Comparison of ENCODE assay signal across 22 cellular contexts in the genomic region with DNA sequence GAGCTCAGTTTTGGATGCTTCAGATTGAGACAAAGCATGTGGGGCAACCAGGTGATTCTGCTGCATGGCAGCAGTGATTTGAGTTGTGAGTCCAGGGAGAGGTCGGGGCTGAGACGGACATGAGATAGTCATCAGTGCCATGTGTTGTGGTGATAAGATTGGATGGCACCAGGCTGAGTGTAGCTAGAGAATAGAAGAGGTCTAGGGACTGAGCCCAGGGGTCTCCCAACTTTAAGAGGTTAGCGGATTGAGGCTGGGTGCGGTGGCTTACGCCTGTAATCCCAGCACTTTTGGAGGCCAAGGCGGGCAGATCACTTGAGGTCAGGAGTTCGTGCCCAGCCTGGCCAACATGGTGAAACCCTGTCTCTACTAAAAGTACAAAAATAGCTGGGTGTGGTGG. TPM values are rescaled to one million over a fixed set of nuclear protein-coding genes. Genes with fewer than 3 reads are reported as not detected.
DNase-seq lines count a peak whose midpoint lies in the region; ATAC-seq and TF ChIP-seq lines count a peak whose summit lies in the region.
"Had no signal": no experiment of that assay in that cellular context is flagged by ENCODE, and none has a peak within 500 bp of the region (broad histone marks: within the 10 kb centered on the region; RNA-seq: fewer than 3 reads in every experiment).

No MANE protein-coding gene starts in this region.

- no peak for TF ChIP-seq POLR2A in adrenal gland (IDR thresholded peaks at IDR 0.05)

- no peak overlapping the region for H3K4me3 ChIP-seq in BLaER1 treated with 17β-estradiol and CSF1 and Interleukin-3, amounts not matched to agents 10 nM and 100 nM
- no peak overlapping the region for H3K4me3 ChIP-seq in adrenal gland
- H3K4me3 ChIP-seq: dorsolateral prefrontal cortex, gastrocnemius medialis, lower lobe of right lung, mucosa of descending colon, SK-N-MC, upper lobe of right lung had no signal

- H3K4me2 ChIP-seq in BLaER1 treated with 17β-estradiol and CSF1 and Interleukin-3, amounts not matched to agents 10 nM and 100 nM = peak overlapping the region in 8 of 11 experiments; percentile 28 to 89 (median 85); a peak in 15 of 22 replicates

- H3K27ac Mint-ChIP-seq in activated T-cell treated with anti-CD3 and anti-CD28 coated beads, Interleukin-2, amount 50 U/mL, for 72 hours = no peak overlapping the region
- H3K27ac Mint-ChIP-seq in natural killer cell treated with Interleukin-12 subunit alpha and Interleukin-12 subunit beta and Interleukin-15 and Interleukin-18, amount 100 ng/mL, for 72 hours = peak overlapping the region; percentile 95 to 96
- H3K27ac Mint-ChIP-seq: activated naive CD8-positive, alpha-beta T cell treated with anti-CD3 and anti-CD28 coated beads, Interleukin-2, amount 50 U/mL, for 24 hours; CD4-positive, alpha-beta T cell; nephron; stimulated activated naive B cell treated with anti-CD40 and anti-IgM and Interleukin-4, amounts not matched to agents 10 μg/mL and 1 μg/mL and 100 μg/mL, for 72 hours had no signal

- intact Hi-C loops in adrenal gland (cut with DNase I) = no loop called here

- no peak for ATAC-seq in activated T-cell treated with anti-CD3 and anti-CD28 coated beads, Interleukin-2, amount 50 U/mL, for 72 hours (replicated peaks in 1 of 2)
- no peak for ATAC-seq in natural killer cell treated with Interleukin-12 subunit alpha and Interleukin-12 subunit beta and Interleukin-15 and Interleukin-18, amount 100 ng/mL, for 72 hours
- no peak for ATAC-seq in GM21526 (IDR thresholded peaks at IDR 0.05; ENCODE audit: low FRiP score, unreplicated experiment)
- ATAC-seq in HG03521 (IDR thresholded peaks at IDR 0.05; ENCODE audit: unreplicated experiment) = no peak
- ATAC-seq: activated naive CD8-positive, alpha-beta T cell treated with anti-CD3 and anti-CD28 coated beads, Interleukin-2, amount 50 U/mL, for 24 hours; gastrocnemius medialis; stimulated activated naive B cell treated with anti-CD40 and anti-IgM and Interleukin-4, amounts not matched to agents 10 μg/mL and 1 μg/mL and 100 μg/mL, for 72 hours had no signal

- peak; percentile 5 for DNase-seq in activated T-cell treated with anti-CD3 and anti-CD28 coated beads, Interleukin-2, amount 50 U/mL, for 1 hour
- no peak for DNase-seq in activated T-cell treated with anti-CD3 and anti-CD28 coated beads, Interleukin-2, amount 50 U/mL, for 72 hours
- DNase-seq in adrenal gland (peak in 4 of 7 donors; percentile 6 to 42 (median 14)), activated gamma-delta T cell (lab: John Stamatoyannopoulos, UW) (no peak)
- DNase-seq in natural killer cell treated with Interleukin-12 subunit alpha and Interleukin-12 subunit beta and Interleukin-15 and Interleukin-18, amount 100 ng/mL, for 72 hours (ENCODE audit: low spot score) = no peak
- DNase-seq: 8988T; activated CD4-positive, alpha-beta T cell treated with anti-CD3 and anti-CD28 coated beads, Interleukin-2, amount 50 U/mL, for 48 hours; activated naive CD8-positive, alpha-beta T cell treated with anti-CD3 and anti-CD28 coated beads, Interleukin-2, amount 50 U/mL, for 24 hours; kidney glomerular epithelial cell; lower lobe of right lung; NCI-H146; stimulated activated naive B cell treated with anti-CD40 and anti-IgM and Interleukin-4, amounts not matched to agents 10 μg/mL and 1 μg/mL and 100 μg/mL, for 72 hours; upper lobe of right lung had no signal

- H3K4me1 Mint-ChIP-seq in activated T-cell treated with anti-CD3 and anti-CD28 coated beads, Interleukin-2, amount 50 U/mL, for 72 hours (ENCODE audit: low read depth) = peaks cover 38% of the 10 kb centered on the region
- H3K4me1 Mint-ChIP-seq in natural killer cell treated with Interleukin-12 subunit alpha and Interleukin-12 subunit beta and Interleukin-15 and Interleukin-18, amount 100 ng/mL, for 72 hours (ENCODE audit: low read depth in 2 of 2) = peaks cover 46 to 52% of the 10 kb centered on the region in 2 donors

- peak overlapping the region in 2 of 11 experiments; percentile 36 to 70; a peak in 2 of 22 replicates for H3K9ac ChIP-seq in BLaER1 treated with 17β-estradiol and CSF1 and Interleukin-3, amounts not matched to agents 10 nM and 100 nM

- peaks cover 0 to 11% (median 6%) of the 10 kb centered on the region in 11 experiments; a peak in 13 of 22 replicates for H3K9me3 ChIP-seq in BLaER1 treated with 17β-estradiol and CSF1 and Interleukin-3, amounts not matched to agents 10 nM and 100 nM (replicated peaks in 1 of 11)
- H3K9me3 ChIP-seq in adrenal gland (replicated peaks in 1 of 3) = no peaks in the 10 kb centered on the region
- H3K9me3 ChIP-seq: gastrocnemius medialis, lower lobe of right lung, mucosa of descending colon, upper lobe of right lung had no signal

- H3K4me3 Mint-ChIP-seq in activated T-cell treated with anti-CD3 and anti-CD28 coated beads, Interleukin-2, amount 50 U/mL, for 72 hours = no peak overlapping the region
- peak overlapping the region; percentile 80 for H3K4me3 Mint-ChIP-seq in natural killer cell treated with Interleukin-12 subunit alpha and Interleukin-12 subunit beta and Interleukin-15 and Interleukin-18, amount 100 ng/mL, for 72 hours
- H3K4me3 Mint-ChIP-seq: activated naive CD8-positive, alpha-beta T cell treated with anti-CD3 and anti-CD28 coated beads, Interleukin-2, amount 50 U/mL, for 24 hours; CD4-positive, alpha-beta T cell; nephron; stimulated activated naive B cell treated with anti-CD40 and anti-IgM and Interleukin-4, amounts not matched to agents 10 μg/mL and 1 μg/mL and 100 μg/mL, for 72 hours had no signal

- H3K36me3 Mint-ChIP-seq in activated T-cell treated with anti-CD3 and anti-CD28 coated beads, Interleukin-2, amount 50 U/mL, for 72 hours (ENCODE audit: insufficient read depth in 2 of 2) = no peaks in the 10 kb centered on the region
- no peaks in the 10 kb centered on the region for H3K36me3 Mint-ChIP-seq in natural killer cell treated with Interleukin-12 subunit alpha and Interleukin-12 subunit beta and Interleukin-15 and Interleukin-18, amount 100 ng/mL, for 72 hours
- H3K36me3 Mint-ChIP-seq: stimulated activated naive B cell treated with anti-CD40 and anti-IgM and Interleukin-4, amounts not matched to agents 10 μg/mL and 1 μg/mL and 100 μg/mL, for 72 hours had no signal

- no peaks in the 10 kb centered on the region for H3K9me3 Mint-ChIP-seq in activated T-cell treated with anti-CD3 and anti-CD28 coated beads, Interleukin-2, amount 50 U/mL, for 72 hours
- no peaks in the 10 kb centered on the region for H3K9me3 Mint-ChIP-seq in natural killer cell treated with Interleukin-12 subunit alpha and Interleukin-12 subunit beta and Interleukin-15 and Interleukin-18, amount 100 ng/mL, for 72 hours
- H3K9me3 Mint-ChIP-seq: activated naive CD8-positive, alpha-beta T cell treated with anti-CD3 and anti-CD28 coated beads, Interleukin-2, amount 50 U/mL, for 24 hours; CD4-positive, alpha-beta T cell; stimulated activated naive B cell treated with anti-CD40 and anti-IgM and Interleukin-4, amounts not matched to agents 10 μg/mL and 1 μg/mL and 100 μg/mL, for 72 hours had no signal

- no peaks in the 10 kb centered on the region for H3K36me3 ChIP-seq in BLaER1 treated with 17β-estradiol and CSF1 and Interleukin-3, amounts not matched to agents 10 nM and 100 nM
- H3K36me3 ChIP-seq in adrenal gland (replicated peaks in 1 of 2) = no peaks in the 10 kb centered on the region
- H3K36me3 ChIP-seq: gastrocnemius medialis, lower lobe of right lung, upper lobe of right lung had no signal

- H3K27ac ChIP-seq in BLaER1 treated with 17β-estradiol and CSF1 and Interleukin-3, amounts not matched to agents 10 nM and 100 nM = peak overlapping the region in 7 of 11 experiments; percentile 1 to 86 (median 79); a peak in 11 of 22 replicates
- H3K27ac ChIP-seq in adrenal gland = no peak overlapping the region
- H3K27ac ChIP-seq: gastrocnemius medialis, lower lobe of right lung, SK-N-MC, upper lobe of right lung had no signal

- peaks cover 32 to 95% (median 70%) of the 10 kb centered on the region in 10 experiments for H3K4me1 ChIP-seq in BLaER1 treated with 17β-estradiol and CSF1 and Interleukin-3, amounts not matched to agents 10 nM and 100 nM
- H3K4me1 ChIP-seq in adrenal gland (replicated peaks in 1 of 2) = peaks cover 16 to 18% of the 10 kb centered on the region in 2 donors

- H3K27me3 ChIP-seq in BLaER1 treated with 17β-estradiol and CSF1 and Interleukin-3, amounts not matched to agents 10 nM and 100 nM = no peaks in the 10 kb centered on the region
- H3K27me3 ChIP-seq in adrenal gland = no peaks in the 10 kb centered on the region
- H3K27me3 ChIP-seq: dorsolateral prefrontal cortex, gastrocnemius medialis, upper lobe of right lung had no signal

- H3K27me3 Mint-ChIP-seq in activated T-cell treated with anti-CD3 and anti-CD28 coated beads, Interleukin-2, amount 50 U/mL, for 72 hours (ENCODE audit: low read depth) = no peaks in the 10 kb centered on the region
- no peaks in the 10 kb centered on the region for H3K27me3 Mint-ChIP-seq in natural killer cell treated with Interleukin-12 subunit alpha and Interleukin-12 subunit beta and Interleukin-15 and Interleukin-18, amount 100 ng/mL, for 72 hours
- H3K27me3 Mint-ChIP-seq: activated naive CD8-positive, alpha-beta T cell treated with anti-CD3 and anti-CD28 coated beads, Interleukin-2, amount 50 U/mL, for 24 hours; CD4-positive, alpha-beta T cell had no signal

- 72 to 91% (median 86%) methylated on average over 7 of the region's 7 CpGs for WGBS in adrenal gland, 4 donors

- no peaks in the 10 kb centered on the region for H4K20me1 ChIP-seq in BLaER1 treated with 17β-estradiol and CSF1 and Interleukin-3, amounts not matched to agents 10 nM and 100 nM

- no peak for TF ChIP-seq CTCF in adrenal gland (IDR thresholded peaks at IDR 0.05)

RNA-seq across cellular contexts. Expression of a gene that starts 6.3 kb away (rescaled TPM):
- total RNA-seq in activated T-cell treated with anti-CD3 and anti-CD28 coated beads, Interleukin-2, amount 50 U/mL, for 72 hours = 10 to 100 TPM; 56.2 to 66.9 TPM
- 1,000 to 10,000 TPM; 1,712 to 4,168 (median 2,244) TPM for total RNA-seq in adrenal gland
- polyA plus RNA-seq in adrenal gland = 1,000 to 10,000 TPM in 2 of 3 donors, 100 to 1,000 TPM in 1; 641 to 1,561 (median 1,335) TPM
- 100 to 1,000 TPM; 350 to 592 TPM for total RNA-seq in natural killer cell treated with Interleukin-12 subunit alpha and Interleukin-12 subunit beta and Interleukin-15 and Interleukin-18, amount 100 ng/mL, for 72 hours

RNA-seq across cellular contexts. Expression of a gene that starts 19.7 kb away (rescaled TPM):
- 1 to 10 TPM in 1 of 2 donors, under 1 TPM in 1; 0.91 to 1.5 TPM for total RNA-seq in activated T-cell treated with anti-CD3 and anti-CD28 coated beads, Interleukin-2, amount 50 U/mL, for 72 hours
- total RNA-seq in adrenal gland = 100 to 1,000 TPM in 1 of 8 donors, 10 to 100 TPM in 7; 15.7 to 112 (median 31.6) TPM
- polyA plus RNA-seq in adrenal gland = 100 to 1,000 TPM in 1 of 3 donors, 10 to 100 TPM in 1, 1 to 10 TPM in 1; 6.3 to 267 (median 76.5) TPM
- total RNA-seq in natural killer cell treated with Interleukin-12 subunit alpha and Interleukin-12 subunit beta and Interleukin-15 and Interleukin-18, amount 100 ng/mL, for 72 hours = 1 to 10 TPM; 2.3 to 8.1 TPM

Comparison
In these comparisons a context has a peak if more than half of its experiments do, and no peak if none do; other contexts are left out.
1. DNase-seq: peak in activated T-cell treated with anti-CD3 and anti-CD28 coated beads, Interleukin-2, amount 50 U/mL, for 1 hour (single experiment) and adrenal gland (4 of 7); none in activated T-cell treated with anti-CD3 and anti-CD28 coated beads, Interleukin-2, amount 50 U/mL, for 72 hours (0 of 2), natural killer cell treated with Interleukin-12 subunit alpha and Interleukin-12 subunit beta and Interleukin-15 and Interleukin-18, amount 100 ng/mL, for 72 hours (single experiment) and activated gamma-delta T cell (single experiment).
2. H3K27ac ChIP-seq: peak in BLaER1 treated with 17β-estradiol and CSF1 and Interleukin-3, amounts not matched to agents 10 nM and 100 nM (7 of 11); none in adrenal gland (0 of 5).
3. RNA of a gene that starts 6.3 kb away (total RNA-seq): 1,712 to 4,168 TPM in adrenal gland and 350 to 592 TPM in natural killer cell treated with Interleukin-12 subunit alpha and Interleukin-12 subunit beta and Interleukin-15 and Interleukin-18, amount 100 ng/mL, for 72 hours; 56.2 to 66.9 TPM in activated T-cell treated with anti-CD3 and anti-CD28 coated beads, Interleukin-2, amount 50 U/mL, for 72 hours; every median in the first group is over 4 times any median in the second.